ENCODE assay signal across 10 cellular contexts in genomic region chr20:56412473-56412790, GRCh38. TPM values are rescaled to one million over a fixed set of nuclear protein-coding genes. Genes with fewer than 3 reads are reported as not detected.
A peak's percentile ranks its signal among the peaks of the same experiment; 100 is the strongest.
DNase-seq lines count a peak whose midpoint lies in the region; ATAC-seq and TF ChIP-seq lines count a peak whose summit lies in the region.
"Had no signal": no experiment of that assay in that cellular context is flagged by ENCODE, and none has a peak within 500 bp of the region (broad histone marks: within the 10 kb centered on the region; RNA-seq: fewer than 3 reads in every experiment).

No MANE protein-coding gene starts in this region.

- DNase-seq in breast epithelium (ENCODE audit: low spot score in 2 of 2) (no peak), MCF 10A (ENCODE audit: unreplicated experiment) (no peak), adrenal gland (no peak), lower lobe of right lung (no peak), thyroid gland (no peak), sciatic nerve (ENCODE audit: low spot score) (no peak), OCI-M2 (lab: John Stamatoyannopoulos, UW; ENCODE audit: unreplicated experiment) (no peak)

- CTCF ChIA-PET in MCF 10A (lab: Yijun Ruan, JAX), result interaction anchor here (0.9 to 1.4 kb wide), 5 partner anchors 11 to 209 kb away, joined by 3 to 5 read pairs (median 4); partner anchors contain the start of gene MC3R

- peak overlapping the region in 2 of 3 donors; percentile 14 to 41 for H3K4me3 ChIP-seq in breast epithelium
- H3K4me3 ChIP-seq in adrenal gland, result peak overlapping the region in 1 of 4 donors; percentile 35
- peak overlapping the region; percentile 51 for H3K4me3 ChIP-seq in lower lobe of right lung
- no peak overlapping the region for H3K4me3 ChIP-seq in thyroid gland (replicated peaks in 1 of 3)

- no peaks in the 10 kb centered on the region for H3K9me3 Mint-ChIP-seq in MCF 10A (ENCODE audit: unreplicated experiment)

- no peaks in the 10 kb centered on the region for H3K4me1 Mint-ChIP-seq in MCF 10A (ENCODE audit: insufficient read depth, unreplicated experiment)

- H3K27me3 ChIP-seq in breast epithelium (no peaks in the 10 kb centered on the region), adrenal gland (no peaks in the 10 kb centered on the region), lower lobe of right lung (ENCODE audit: low read depth) (no peaks in the 10 kb centered on the region), thyroid gland (no peaks in the 10 kb centered on the region)

- no peaks in the 10 kb centered on the region for H3K27me3 Mint-ChIP-seq in MCF 10A (ENCODE audit: insufficient read depth, unreplicated experiment)

- H3K4me1 ChIP-seq in breast epithelium, result no peaks in the 10 kb centered on the region
- H3K4me1 ChIP-seq in adrenal gland (replicated peaks in 1 of 2), result peaks cover 0 to 23% of the 10 kb centered on the region in 2 donors
- H3K4me1 ChIP-seq in lower lobe of right lung, result peaks cover 36% of the 10 kb centered on the region
- no peaks in the 10 kb centered on the region for H3K4me1 ChIP-seq in thyroid gland

- H3K36me3 Mint-ChIP-seq in MCF 10A (ENCODE audit: insufficient read depth, unreplicated experiment), result peaks cover 64% of the 10 kb centered on the region

- TF ChIP-seq POLR2A in breast epithelium (IDR thresholded peaks at IDR 0.05) (no peak), adrenal gland (IDR thresholded peaks at IDR 0.05) (no peak), thyroid gland (IDR thresholded peaks at IDR 0.05) (no peak)

- H3K4me3 Mint-ChIP-seq in MCF 10A (ENCODE audit: unreplicated experiment), result no peak overlapping the region

- intact Hi-C loops in breast epithelium (cut with DNase I; ENCODE audit: low total_unique reads) (no loop called here), MCF 10A (cut with micrococcal nuclease) (no loop called here), adrenal gland (cut with DNase I) (no loop called here), lower lobe of right lung (cut with DNase I) (no loop called here), thyroid gland (cut with DNase I) (no loop called here), sciatic nerve (cut with DNase I) (no loop called here)

- 84 to 89% (median 88%) methylated on average over 7 of the region's 7 CpGs for WGBS in adrenal gland, 4 donors
- WGBS in thyroid gland, 2 donors, result 92 to 97% methylated on average over 7 of the region's 7 CpGs

- H3K36me3 ChIP-seq in breast epithelium (no peaks in the 10 kb centered on the region), adrenal gland (replicated peaks in 1 of 2) (peaks cover 0 to 6% of the 10 kb centered on the region in 2 donors), lower lobe of right lung (peaks cover 11% of the 10 kb centered on the region), thyroid gland (peaks cover 4 to 9% of the 10 kb centered on the region in 2 donors)

- peak overlapping the region; percentile 5 to 65 for H3K27ac ChIP-seq in breast epithelium
- peak overlapping the region in 4 of 5 donors; percentile 23 to 90 (median 63) for H3K27ac ChIP-seq in adrenal gland
- H3K27ac ChIP-seq in lower lobe of right lung, result peak overlapping the region; percentile 85
- H3K27ac ChIP-seq in thyroid gland, result peak overlapping the region in 2 of 3 donors; percentile 7 to 11
- H3K27ac ChIP-seq: KMS-11, VCaP had no signal

- H3K27ac Mint-ChIP-seq in MCF 10A (ENCODE audit: low read depth, unreplicated experiment), result no peak overlapping the region

- POLR2A ChIA-PET in MCF 10A (lab: Yijun Ruan, JAX), result interaction anchor here (0.9 to 1.1 kb wide), 3 partner anchors 11 to 20 kb away, joined by 3 to 5 read pairs (median 3); partner anchors contain the start of genes AURKA and CSTF1

- no TSS peak for BruUV-seq in MCF 10A (replicated peaks; lab: Mats Ljungman, UMichigan)

- TF ChIP-seq CTCF in breast epithelium (IDR thresholded peaks at IDR 0.05) (no peak), MCF 10A (IDR thresholded peaks at IDR 0.05; ENCODE audit: unreplicated experiment) (no peak), adrenal gland (IDR thresholded peaks at IDR 0.05) (no peak), lower lobe of right lung (IDR thresholded peaks at IDR 0.05) (no peak), thyroid gland (IDR thresholded peaks at IDR 0.05) (no peak)

- H3K9me3 ChIP-seq in breast epithelium (no peaks in the 10 kb centered on the region), adrenal gland (replicated peaks in 1 of 3) (no peaks in the 10 kb centered on the region), lower lobe of right lung (no peaks in the 10 kb centered on the region), thyroid gland (no peaks in the 10 kb centered on the region)

- ATAC-seq in lower lobe of right lung, result no peak
- no peak for ATAC-seq in sciatic nerve
- ATAC-seq in HG02852 (IDR thresholded peaks at IDR 0.05; ENCODE audit: unreplicated experiment), result no peak

RNA-seq across cellular contexts. Expression of gene CASS4, which starts 0.4 kb away (rescaled TPM):
- 1 to 10 TPM; 1.6 to 3.4 (median 2.2) TPM for total RNA-seq in breast epithelium
- total RNA-seq in MCF 10A (2022), result not detected in 2 replicates
- total RNA-seq in adrenal gland, result 1 to 10 TPM in 7 of 8 donors, under 1 TPM in 1; 0.87 to 4.7 (median 1.6) TPM
- polyA plus RNA-seq in adrenal gland, result under 1 TPM; 0.37 to 0.97 (median 0.73) TPM
- 23.9 TPM for total RNA-seq in lower lobe of right lung
- 1 to 10 TPM in 2 of 4 donors, under 1 TPM in 2; 0.22 to 1.6 (median 1.0) TPM for total RNA-seq in thyroid gland
- 2.4 TPM for total RNA-seq in sciatic nerve

RNA-seq across cellular contexts. Expression of gene CSTF1, which starts 20.0 kb away (rescaled TPM):
- total RNA-seq in breast epithelium, result 10 to 100 TPM; 17.1 to 53.4 (median 35.7) TPM
- 30.1 and 35.1 TPM in 2 replicates for total RNA-seq in MCF 10A (2022)
- total RNA-seq in adrenal gland, result 10 to 100 TPM; 28.7 to 36.2 (median 32.8) TPM
- polyA plus RNA-seq in adrenal gland, result 10 to 100 TPM in 1 of 3 donors, 1 to 10 TPM in 2; 5.1 to 48.3 (median 8.2) TPM
- total RNA-seq in lower lobe of right lung, result 24.4 TPM
- total RNA-seq in thyroid gland, result 10 to 100 TPM; 26.9 to 36.8 (median 32.6) TPM
- 25.3 TPM for total RNA-seq in sciatic nerve

RNA-seq across cellular contexts. Expression of gene AURKA, which starts 20.4 kb away (rescaled TPM):
- total RNA-seq in breast epithelium (1 to 10 TPM in 2 of 3 donors, under 1 TPM in 1; 0.98 to 2.2 (median 1.6) TPM), MCF 10A (2022) (65.8 and 75.3 TPM in 2 replicates), adrenal gland (1 to 10 TPM; 1.4 to 6.0 (median 3.1) TPM), lower lobe of right lung (2.5 TPM), thyroid gland (1 to 10 TPM in 3 of 4 donors, under 1 TPM in 1; 0.83 to 2.4 (median 2.0) TPM), sciatic nerve (1.4 TPM)
- polyA plus RNA-seq in adrenal gland, result 1 to 10 TPM; 1.1 to 5.8 (median 1.3) TPM

RNA-seq across cellular contexts. Expression of gene FAM210B, which starts 53.7 kb away (rescaled TPM):
- total RNA-seq in breast epithelium (10 to 100 TPM; 62.6 to 100.0 (median 80.8) TPM), MCF 10A (2022) (37.7 and 38.2 TPM in 2 replicates), adrenal gland (100 to 1,000 TPM in 7 of 8 donors, 10 to 100 TPM in 1; 90.0 to 207 (median 128) TPM), lower lobe of right lung (36.4 TPM), thyroid gland (10 to 100 TPM; 30.8 to 41.5 (median 38.8) TPM), sciatic nerve (76.0 TPM)
- polyA plus RNA-seq in adrenal gland, result 100 to 1,000 TPM in 1 of 3 donors, 10 to 100 TPM in 2; 74.9 to 207 (median 75.5) TPM

RNA-seq across cellular contexts. Expression of gene RTF2, which starts 56.0 kb away (rescaled TPM):
- total RNA-seq in breast epithelium, result 10 to 100 TPM; 58.0 to 80.0 (median 66.3) TPM
- total RNA-seq in MCF 10A (2022), result 66.4 and 72.8 TPM in 2 replicates
- 100 to 1,000 TPM in 2 of 8 donors, 10 to 100 TPM in 6; 68.9 to 112 (median 92.8) TPM for total RNA-seq in adrenal gland
- polyA plus RNA-seq in adrenal gland, result 100 to 1,000 TPM in 1 of 3 donors, 10 to 100 TPM in 2; 48.8 to 156 (median 75.9) TPM
- total RNA-seq in lower lobe of right lung, result 68.6 TPM
- total RNA-seq in thyroid gland, result 10 to 100 TPM; 46.1 to 68.6 (median 64.2) TPM
- 88.7 TPM for total RNA-seq in sciatic nerve

Comparison
In these comparisons a context has a peak if more than half of its experiments do, and no peak if none do; other contexts are left out.
1. H3K27ac ChIP-seq: peak in every context shown above with its lines; median percentile 85 in lower lobe of right lung; 63 in adrenal gland; 35 in breast epithelium; 9 in thyroid gland.
2. H3K4me3 ChIP-seq: peak in breast epithelium (2 of 3) and lower lobe of right lung (single experiment); none in thyroid gland (0 of 3).